In genomic region chr1:8166436-8166835, GRCh38 we compare ENCODE assay signal across 17 cellular contexts.
DNase-seq lines count a peak whose midpoint lies in the region; ATAC-seq and TF ChIP-seq lines count a peak whose summit lies in the region.
"Had no signal": no experiment of that assay in that cellular context is flagged by ENCODE, and none has a peak within 500 bp of the region (broad histone marks: within the 10 kb centered on the region; RNA-seq: fewer than 3 reads in every experiment).

No MANE protein-coding gene starts in this region.

- H3K4me1 ChIP-seq in Caco-2 (peaks cover 27% of the 10 kb centered on the region), HUES64 (ENCODE audit: insufficient read depth, low read length) (peaks cover 25% of the 10 kb centered on the region), neural progenitor cell (peaks cover 22% of the 10 kb centered on the region)

- H3K36me3 ChIP-seq in Caco-2 (ENCODE audit: control insufficient read depth, insufficient read depth, low read length) (no peaks in the 10 kb centered on the region), HUES64 (ENCODE audit: insufficient read depth, low read length) (no peaks in the 10 kb centered on the region), neural progenitor cell (no peaks in the 10 kb centered on the region)
- H3K36me3 ChIP-seq: BLaER1, tibial artery had no signal

- WGBS in HUES64: 64% methylated on average over 6 of the region's 6 CpGs

- H3F3A ChIP-seq in neural progenitor cell (ENCODE audit: low read depth): no peaks in the 10 kb centered on the region

- H3K36me3 Mint-ChIP-seq in Caco-2 (ENCODE audit: insufficient read depth, unreplicated experiment): peaks cover 6% of the 10 kb centered on the region
- no peaks in the 10 kb centered on the region for H3K36me3 Mint-ChIP-seq in neural progenitor cell

- H3K9ac ChIP-seq in HUES64 (ENCODE audit: low read depth, low read length) (peak overlapping the region; percentile 20), neural progenitor cell (no peak overlapping the region)
- H3K9ac ChIP-seq: BLaER1 had no signal

- H3K4me2 ChIP-seq in neural progenitor cell: no peak overlapping the region
- H3K4me2 ChIP-seq: BLaER1 had no signal

- H3K9me3 ChIP-seq in Caco-2 (0 out of 2 replicates have a peak, but pooled peaks cover 3% of the 10 kb centered on the region), HUES64 (ENCODE audit: insufficient read depth, low read depth, low read length) (no peaks in the 10 kb centered on the region), neural progenitor cell (ENCODE audit: low read depth) (no peaks in the 10 kb centered on the region)
- H3K9me3 ChIP-seq: BLaER1, tibial artery had no signal

- no peak overlapping the region for H3K4me3 ChIP-seq in Caco-2 (ENCODE audit: low read depth, low read length)
- no peak overlapping the region for H3K4me3 ChIP-seq in HUES64 (ENCODE audit: low read length)
- no peak overlapping the region for H3K4me3 ChIP-seq in neural progenitor cell
- H3K4me3 ChIP-seq: BLaER1, tibial artery had no signal

- ATAC-seq in HG03159 (IDR thresholded peaks at IDR 0.05; ENCODE audit: unreplicated experiment): no peak
- no peak for ATAC-seq in HG02938 (IDR thresholded peaks at IDR 0.05; ENCODE audit: unreplicated experiment)
- ATAC-seq in HG03520 (IDR thresholded peaks at IDR 0.05; ENCODE audit: unreplicated experiment): no peak
- ATAC-seq: Right ventricle myocardium inferior had no signal

- H2AFZ ChIP-seq in neural progenitor cell (replicated peaks): peak overlapping the region; percentile 85

- no peak overlapping the region for H3K4me3 Mint-ChIP-seq in Caco-2 (ENCODE audit: unreplicated experiment)
- no peak overlapping the region for H3K4me3 Mint-ChIP-seq in neural progenitor cell
- H3K4me3 Mint-ChIP-seq: central memory CD8-positive, alpha-beta T cell; T-helper 1 cell treated with Interleukin-12 subunit alpha and Interleukin-12 subunit beta and Interleukin-4 antibody, amounts not matched to agents 30 μg/mL and 1 μg/mL, for 36 hours had no signal

- DNase-seq in Caco-2: no peak
- peak; percentile 33 to 64 for DNase-seq in cerebellar nuclear complex (lab: John Stamatoyannopoulos, UW)
- no peak for DNase-seq in neural progenitor cell (ENCODE audit: low spot score)
- DNase-seq in activated gamma-delta T cell treated with Interleukin-2 at 50 U/mL for 16 hours: no peak
- DNase-seq: activated CD4-positive, alpha-beta T cell treated with anti-CD3 and anti-CD28 coated beads, Interleukin-2, amount 50 U/mL, for 1 hour; kidney; NCI-H1436 treated with DMSO at 0.1 percent for 48 hours; tibial artery had no signal

- no peaks in the 10 kb centered on the region for H3K9me3 Mint-ChIP-seq in Caco-2 (ENCODE audit: unreplicated experiment)
- H3K9me3 Mint-ChIP-seq in neural progenitor cell: peaks cover 2% of the 10 kb centered on the region
- H3K9me3 Mint-ChIP-seq: activated T-cell treated with anti-CD3 and anti-CD28 coated beads, Interleukin-2, amount 50 U/mL, for 72 hours; central memory CD8-positive, alpha-beta T cell; T-helper 1 cell treated with Interleukin-12 subunit alpha and Interleukin-12 subunit beta and Interleukin-4 antibody, amounts not matched to agents 30 μg/mL and 1 μg/mL, for 36 hours had no signal

- TF ChIP-seq CTCF in Caco-2 (IDR thresholded peaks at IDR 0.05; ENCODE audit: insufficient read depth in 1 of 2, low read depth in 1 of 2, low read length in 1 of 2, severe bottlenecking in 1 of 2, unreplicated experiment in 1 of 2) (no peak), neural progenitor cell (IDR thresholded peaks at IDR 0.05) (no peak)

- BruUV-seq in Caco-2 (replicated peaks; lab: Mats Ljungman, UMichigan): no TSS peak

- H3K4me1 Mint-ChIP-seq in Caco-2 (ENCODE audit: low read depth, unreplicated experiment): peaks cover 23% of the 10 kb centered on the region
- H3K4me1 Mint-ChIP-seq in neural progenitor cell: peaks cover 13% of the 10 kb centered on the region

- H3K79me2 ChIP-seq in neural progenitor cell (ENCODE audit: low read depth): no peaks in the 10 kb centered on the region

- POLR2A ChIA-PET in Caco-2 (lab: Charles Lee): no interaction called here

- H3K27me3 Mint-ChIP-seq in Caco-2 (ENCODE audit: insufficient read depth, unreplicated experiment): no peaks in the 10 kb centered on the region
- H3K27me3 Mint-ChIP-seq in neural progenitor cell (ENCODE audit: insufficient read depth, low read depth): peaks cover 13% of the 10 kb centered on the region
- H3K27me3 Mint-ChIP-seq: central memory CD8-positive, alpha-beta T cell had no signal

- CTCF ChIA-PET in Caco-2 (lab: Charles Lee): interaction anchor here (1.0 to 1.8 kb wide), 3 partner anchors 11 to 151 kb away, joined by 3 to 8 read pairs (median 4); no protein-coding TSS in a partner anchor

- intact Hi-C loops in Caco-2 (cut with micrococcal nuclease; ENCODE audit: unreplicated experiment): loop anchor here (5.0 kb wide), 1 partner anchor 44 kb away; no protein-coding TSS in a partner anchor

- H3K27ac Mint-ChIP-seq in Caco-2 (ENCODE audit: unreplicated experiment) (peak overlapping the region; percentile 50), neural progenitor cell (no peak overlapping the region)
- H3K27ac Mint-ChIP-seq: T-helper 1 cell treated with Interleukin-12 subunit alpha and Interleukin-12 subunit beta and Interleukin-4 antibody, amounts not matched to agents 30 μg/mL and 1 μg/mL, for 36 hours had no signal

- H3K27ac ChIP-seq in HUES64 (ENCODE audit: low read depth, low read length) (peak overlapping the region; percentile 85), neural progenitor cell (no peak overlapping the region)
- H3K27ac ChIP-seq: BLaER1, tibial artery had no signal

- no peaks in the 10 kb centered on the region for H4K20me1 ChIP-seq in neural progenitor cell (ENCODE audit: low read depth)
- H4K20me1 ChIP-seq: BLaER1 had no signal

- H3K27me3 ChIP-seq in Caco-2 (replicated peaks; ENCODE audit: control insufficient read depth, insufficient read depth, low read length) (no peaks in the 10 kb centered on the region), HUES64 (ENCODE audit: insufficient read depth, low read length) (no peaks in the 10 kb centered on the region), neural progenitor cell (no peaks in the 10 kb centered on the region)
- H3K27me3 ChIP-seq: BLaER1, tibial artery had no signal

Comparison
In these comparisons a context has a peak if more than half of its experiments do, and no peak if none do; other contexts are left out.
1. DNase-seq: peak in cerebellar nuclear complex (2 of 2); none in Caco-2 (0 of 2), neural progenitor cell (single experiment) and activated gamma-delta T cell treated with Interleukin-2 at 50 U/mL for 16 hours (single experiment).